ENCODE assay signal across 28 cellular contexts in genomic region chr16:7408700-7409340, GRCh38.
DNase-seq lines count a peak whose midpoint lies in the region; ATAC-seq and TF ChIP-seq lines count a peak whose summit lies in the region.
"Had no signal": no experiment of that assay in that cellular context is flagged by ENCODE, and none has a peak within 500 bp of the region (broad histone marks: within the 10 kb centered on the region; RNA-seq: fewer than 3 reads in every experiment).

No MANE protein-coding gene starts in this region.

- no peaks in the 10 kb centered on the region for H3K4me1 ChIP-seq in smooth muscle cell (ENCODE audit: low read depth)
- no peaks in the 10 kb centered on the region for H3K4me1 ChIP-seq in aorta (ENCODE audit: control insufficient read depth in 1 of 2, insufficient read depth in 2 of 2, low read length in 2 of 2)
- H3K4me1 ChIP-seq: Caco-2 had no signal

- H3K9me3 ChIP-seq in smooth muscle cell (replicated peaks; ENCODE audit: low read depth) (no peaks in the 10 kb centered on the region), aorta (ENCODE audit: control insufficient read depth, low read length) (no peaks in the 10 kb centered on the region)
- H3K9me3 ChIP-seq: Caco-2, SJCRH30 had no signal

- WGBS in smooth muscle cell (ENCODE audit: low lambda C conversion rate), result 47% methylated on average over 13 of the region's 13 CpGs
- 58 to 74% methylated on average over 13 of the region's 13 CpGs for WGBS in aorta, 2 donors

- H3K27ac Mint-ChIP-seq in nephron, result peak overlapping the region in 2 of 3 experiments; percentile 31 to 37
- H3K27ac Mint-ChIP-seq: CD8-positive, alpha-beta T cell; H9 had no signal

- no peak overlapping the region for H3K4me3 Mint-ChIP-seq in nephron
- no peak overlapping the region for H3K4me3 Mint-ChIP-seq in activated T-cell treated with anti-CD3 and anti-CD28 coated beads, Interleukin-2, amount 50 U/mL, for 4 hours
- H3K4me3 Mint-ChIP-seq: CD8-positive, alpha-beta T cell; H9 had no signal

- H2AFZ ChIP-seq in smooth muscle cell (ENCODE audit: low read depth), result no peak overlapping the region
- H2AFZ ChIP-seq: GM23248 had no signal

- no peaks in the 10 kb centered on the region for H3K36me3 Mint-ChIP-seq in nephron (ENCODE audit: low read depth)
- no peaks in the 10 kb centered on the region for H3K36me3 Mint-ChIP-seq in activated T-cell treated with anti-CD3 and anti-CD28 coated beads, Interleukin-2, amount 50 U/mL, for 4 hours (ENCODE audit: insufficient read depth)
- H3K36me3 Mint-ChIP-seq: CD8-positive, alpha-beta T cell had no signal

- H3K4me1 Mint-ChIP-seq in nephron, result peaks cover 16% of the 10 kb centered on the region
- no peaks in the 10 kb centered on the region for H3K4me1 Mint-ChIP-seq in activated T-cell treated with anti-CD3 and anti-CD28 coated beads, Interleukin-2, amount 50 U/mL, for 4 hours (ENCODE audit: low read depth)

- no peaks in the 10 kb centered on the region for H3K9me3 Mint-ChIP-seq in nephron
- peaks cover 28% of the 10 kb centered on the region for H3K9me3 Mint-ChIP-seq in activated T-cell treated with anti-CD3 and anti-CD28 coated beads, Interleukin-2, amount 50 U/mL, for 4 hours

- intact Hi-C loops in aorta (cut with DNase I), result no loop called here

- H3K36me3 ChIP-seq in smooth muscle cell (ENCODE audit: low read depth) (no peaks in the 10 kb centered on the region), aorta (ENCODE audit: control insufficient read depth in 1 of 2, insufficient read depth in 2 of 2, low read length in 1 of 2) (no peaks in the 10 kb centered on the region)
- H3K36me3 ChIP-seq: SJCRH30 had no signal

- peak; percentile 3 for DNase-seq in DMS79 (lab: John Stamatoyannopoulos, UW)
- peak; percentile 31 for DNase-seq in astrocyte of the hippocampus (ENCODE audit: low read depth, low spot score)
- no peak for DNase-seq in smooth muscle cell (lab: John Stamatoyannopoulos, UW; ENCODE audit: unreplicated experiment)
- no peak for DNase-seq in activated T-cell treated with anti-CD3 and anti-CD28 coated beads, Interleukin-2, amount 50 U/mL, for 4 hours
- DNase-seq in NCI-H2081 (lab: John Stamatoyannopoulos, UW), result no peak
- no peak for DNase-seq in aorta
- DNase-seq: AML-193; Caco-2; CD8-positive, alpha-beta T cell; DMS 273 treated with DMSO at 0.1 percent for 48 hours; DND-41; GM23248; H9; KBM-7; MV-4-11; NCI-H1105 treated with DMSO at 0.1 percent for 48 hours; NCI-H146; NCI-H1930; NCI-H446; NCI-H524 treated with DMSO at 0.1 percent for 48 hours; NCI-H774; NK-92 treated with Interleukin-12 subunit alpha and Interleukin-12 subunit beta, amount 100 ng/mL, for 24 hours; PC-3; SJCRH30 had no signal

- TF ChIP-seq CTCF in nephron (IDR thresholded peaks at IDR 0.05; ENCODE audit: unreplicated experiment in 3 of 3) (no peak), smooth muscle cell (IDR thresholded peaks at IDR 0.05; ENCODE audit: borderline replicate concordance, insufficient read depth, poor library complexity, severe bottlenecking) (no peak)

- no peaks in the 10 kb centered on the region for H3F3A ChIP-seq in smooth muscle cell (ENCODE audit: low read depth)

- H3K9ac ChIP-seq in smooth muscle cell (ENCODE audit: low read depth), result no peak overlapping the region
- H3K9ac ChIP-seq: GM23248 had no signal

- no peaks in the 10 kb centered on the region for H3K27me3 ChIP-seq in smooth muscle cell (ENCODE audit: low read depth)
- no peaks in the 10 kb centered on the region for H3K27me3 ChIP-seq in aorta (ENCODE audit: control insufficient read depth in 1 of 2, insufficient read depth in 2 of 2, low read length in 1 of 2)
- H3K27me3 ChIP-seq: SJCRH30 had no signal

- no peaks in the 10 kb centered on the region for H4K20me1 ChIP-seq in smooth muscle cell (ENCODE audit: low read depth)

- H3K27ac ChIP-seq in smooth muscle cell (ENCODE audit: low read depth) (no peak overlapping the region), aorta (ENCODE audit: low read depth in 1 of 2, low read length in 2 of 2) (no peak overlapping the region)
- H3K27ac ChIP-seq: C4-2B, GM23248, SJCRH30 had no signal

- no peak for ATAC-seq in activated T-cell treated with anti-CD3 and anti-CD28 coated beads, Interleukin-2, amount 50 U/mL, for 4 hours
- ATAC-seq in aorta (ENCODE audit: low FRiP score), result no peak
- ATAC-seq: CD8-positive, alpha-beta T cell; PC-3; Right ventricle myocardium inferior; SK-N-SH treated with all-trans-retinoic acid at 6 μM for 48 hours had no signal

- peaks cover 3% of the 10 kb centered on the region for H3K27me3 Mint-ChIP-seq in nephron (ENCODE audit: low read depth)
- H3K27me3 Mint-ChIP-seq in activated T-cell treated with anti-CD3 and anti-CD28 coated beads, Interleukin-2, amount 50 U/mL, for 4 hours (ENCODE audit: low read depth), result no peaks in the 10 kb centered on the region

- no peak overlapping the region for H3K4me3 ChIP-seq in smooth muscle cell
- no peak overlapping the region for H3K4me3 ChIP-seq in aorta (ENCODE audit: low read length in 2 of 2)
- H3K4me3 ChIP-seq: GM23248, SJCRH30 had no signal

- peak overlapping the region; percentile 26 for H3K4me2 ChIP-seq in smooth muscle cell

- no peaks in the 10 kb centered on the region for H3K79me2 ChIP-seq in smooth muscle cell (ENCODE audit: low read depth)

Comparison
In these comparisons a context has a peak if more than half of its experiments do, and no peak if none do; other contexts are left out.
1. DNase-seq: peak in DMS79 (single experiment) and astrocyte of the hippocampus (single experiment); none in smooth muscle cell (single experiment), activated T-cell treated with anti-CD3 and anti-CD28 coated beads, Interleukin-2, amount 50 U/mL, for 4 hours (single experiment), NCI-H2081 (0 of 2) and aorta (0 of 2).